8 cellular contexts compared by ENCODE assay signal in the genomic region with DNA sequence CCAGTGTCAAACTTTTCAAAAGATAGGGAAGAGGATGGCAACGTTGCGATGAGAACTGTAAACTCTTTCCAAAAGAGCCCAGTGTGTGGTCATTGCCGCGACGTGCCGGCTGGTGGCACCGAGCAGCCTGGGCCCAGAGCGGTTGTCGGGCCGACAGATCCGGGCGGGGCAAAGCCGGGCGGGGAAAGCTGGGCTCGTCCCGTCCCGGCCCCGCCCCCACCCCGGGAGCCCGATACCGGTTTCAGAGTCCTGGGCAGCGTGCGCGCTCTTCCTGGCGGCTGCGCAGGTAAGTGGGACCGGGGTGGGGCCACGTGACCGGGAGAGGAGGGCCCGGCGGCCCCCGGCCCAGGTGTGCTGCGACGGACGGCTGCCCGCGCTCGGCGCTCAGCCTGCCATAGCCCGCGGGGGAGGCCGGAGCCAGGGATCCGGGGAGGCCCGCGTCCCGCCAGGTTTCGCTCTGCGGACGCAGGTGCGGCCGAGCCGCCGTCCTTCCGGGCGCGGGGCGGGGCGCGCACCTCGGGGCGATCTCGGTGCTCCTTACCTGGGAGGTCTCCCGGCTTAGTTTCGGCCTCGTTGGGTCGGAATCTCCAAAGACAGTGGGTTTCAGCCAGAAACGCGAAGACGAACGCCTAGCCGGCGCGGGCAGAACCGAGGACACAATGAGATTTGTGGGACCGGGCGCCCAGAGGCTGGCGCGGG. TPM values are rescaled to one million over a fixed set of nuclear protein-coding genes. Genes with fewer than 3 reads are reported as not detected.
A peak's percentile ranks its signal among the peaks of the same experiment; 100 is the strongest.
DNase-seq lines count a peak whose midpoint lies in the region; ATAC-seq and TF ChIP-seq lines count a peak whose summit lies in the region.

A gene with protein sequence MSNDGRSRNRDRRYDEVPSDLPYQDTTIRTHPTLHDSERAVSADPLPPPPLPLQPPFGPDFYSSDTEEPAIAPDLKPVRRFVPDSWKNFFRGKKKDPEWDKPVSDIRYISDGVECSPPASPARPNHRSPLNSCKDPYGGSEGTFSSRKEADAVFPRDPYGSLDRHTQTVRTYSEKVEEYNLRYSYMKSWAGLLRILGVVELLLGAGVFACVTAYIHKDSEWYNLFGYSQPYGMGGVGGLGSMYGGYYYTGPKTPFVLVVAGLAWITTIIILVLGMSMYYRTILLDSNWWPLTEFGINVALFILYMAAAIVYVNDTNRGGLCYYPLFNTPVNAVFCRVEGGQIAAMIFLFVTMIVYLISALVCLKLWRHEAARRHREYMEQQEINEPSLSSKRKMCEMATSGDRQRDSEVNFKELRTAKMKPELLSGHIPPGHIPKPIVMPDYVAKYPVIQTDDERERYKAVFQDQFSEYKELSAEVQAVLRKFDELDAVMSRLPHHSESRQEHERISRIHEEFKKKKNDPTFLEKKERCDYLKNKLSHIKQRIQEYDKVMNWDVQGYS (plus strand): TSS at position 232 of the 699 bp plus-strand sequence. CDS start 4,270 bp downstream, outside the sequence.

- H3K9me3 ChIP-seq in HEK293 (ENCODE audit: control insufficient read depth, insufficient read depth, low read depth, low read length) (no peaks in the 10 kb centered on the region), neuronal stem cell (replicated peaks in 1 of 2; ENCODE audit: control insufficient read depth in 2 of 2, insufficient read depth in 1 of 2, low read depth in 1 of 2, low read length in 2 of 2) (no peaks in the 10 kb centered on the region), thoracic aorta (no peaks in the 10 kb centered on the region)

- H2BK5ac ChIP-seq in neuronal stem cell (ENCODE audit: low read length) = peak within 1 kb of the TSS; percentile 45

- ATAC-seq in thoracic aorta (ENCODE audit: insufficient number of reproducible peaks, low FRiP score, low read depth) = peak; percentile 54
- no peak for ATAC-seq in GM18870 (IDR thresholded peaks at IDR 0.05; ENCODE audit: unreplicated experiment)

- H2BK12ac ChIP-seq in neuronal stem cell (ENCODE audit: low read length) = no peak within 1 kb of the TSS

- POLR2A ChIA-PET in HEK293 (lab: Yijun Ruan, JAX) = no interaction called here

- H3K9ac ChIP-seq in neuronal stem cell (ENCODE audit: low read depth, low read length, poor library complexity) = peak within 1 kb of the TSS; percentile 68

- H3K4me2 ChIP-seq in neuronal stem cell (ENCODE audit: insufficient read depth, low read length, poor library complexity, severe bottlenecking) = peak within 1 kb of the TSS; percentile 88

- no peaks in the 10 kb centered on the region for H3K79me1 ChIP-seq in neuronal stem cell (ENCODE audit: low read depth, low read length)

- no peaks in the 10 kb centered on the region; the same call in 1 of the 2 replicates for H3K4me1 ChIP-seq in HEK293 (ENCODE audit: control insufficient read depth, insufficient read depth, low read length)
- peaks cover 0 to 2% of the 10 kb centered on the region in 2 donors for H3K4me1 ChIP-seq in neuronal stem cell (ENCODE audit: control insufficient read depth in 2 of 2, insufficient read depth in 1 of 2, low read depth in 1 of 2, low read length in 2 of 2)
- H3K4me1 ChIP-seq in thoracic aorta (ENCODE audit: control insufficient read depth in 1 of 2, low read depth in 2 of 2) = no peaks in the 10 kb centered on the region

- H3K4me3 ChIP-seq in HEK293 (ENCODE audit: low read depth, low read length) (peak within 1 kb of the TSS; percentile 79), neuronal stem cell (ENCODE audit: low read length in 2 of 2) (peak within 1 kb of the TSS in 1 of 2 donors; percentile 88), thoracic aorta (peak within 1 kb of the TSS; percentile 81)

- no peak within 1 kb of the TSS for H4K8ac ChIP-seq in neuronal stem cell (ENCODE audit: low read depth, low read length)

- H3K36me3 ChIP-seq in HEK293 (ENCODE audit: control insufficient read depth in 2 of 2, insufficient read depth in 1 of 2, low read length in 2 of 2) = peaks cover 7 to 56% of the 10 kb centered on the region in 2 experiments; a peak in 2 of 3 replicates
- H3K36me3 ChIP-seq in neuronal stem cell (replicated peaks in 1 of 2; ENCODE audit: control insufficient read depth in 2 of 2, insufficient read depth in 2 of 2, low read length in 2 of 2) = peaks cover 5 to 57% of the 10 kb centered on the region in 2 donors
- H3K36me3 ChIP-seq in thoracic aorta = peaks cover 6% of the 10 kb centered on the region

- H3K27me3 ChIP-seq in neuronal stem cell (ENCODE audit: control insufficient read depth in 3 of 3, insufficient read depth in 3 of 3, low read depth in 1 of 3, low read length in 3 of 3) = peaks cover 0 to 4% (median 0%) of the 10 kb centered on the region in 3 experiments
- H3K27me3 ChIP-seq in thoracic aorta (replicated peaks; ENCODE audit: insufficient read depth) = no peaks in the 10 kb centered on the region

- H3K27ac ChIP-seq in HEK293 (ENCODE audit: extremely low read depth, low read depth, low read length) = peak within 1 kb of the TSS; percentile 88
- H3K27ac ChIP-seq in neuronal stem cell (replicated peaks; ENCODE audit: low read length) = no peak within 1 kb of the TSS
- H3K27ac ChIP-seq in thoracic aorta = no peak within 1 kb of the TSS

- peak within 1 kb of the TSS; percentile 47 for H2BK120ac ChIP-seq in neuronal stem cell (ENCODE audit: low read depth, low read length)

- TF ChIP-seq CTCF in HEK293 (tag by site-specific recombination; IDR thresholded peaks at IDR 0.05) = peak; percentile 72
- no peak for TF ChIP-seq CTCF in thoracic aorta (IDR thresholded peaks at IDR 0.05)

- no peak within 1 kb of the TSS for H2BK15ac ChIP-seq in neuronal stem cell (ENCODE audit: low read length)

- peak within 1 kb of the TSS; percentile 41 for H2AK5ac ChIP-seq in neuronal stem cell (ENCODE audit: low read depth, low read length)

- H3K23ac ChIP-seq in neuronal stem cell (ENCODE audit: low read depth, low read length, poor library complexity) = peak within 1 kb of the TSS; percentile 80

- no peak within 1 kb of the TSS for H2AFZ ChIP-seq in neuronal stem cell (ENCODE audit: low read length)

- H4K91ac ChIP-seq in neuronal stem cell (ENCODE audit: low read depth, low read length, poor library complexity) = no peak within 1 kb of the TSS

- no CpG with 5 or more reads among the region's 78 CpGs for WGBS in neuronal stem cell (ENCODE audit: extremely low coverage in 2 of 2, insufficient read length in 2 of 2, insufficient replicate concordance in 1 of 2), 2 donors

- H3K14ac ChIP-seq in neuronal stem cell (ENCODE audit: low read length) = no peak within 1 kb of the TSS

- DNase-seq in ELR (ENCODE audit: low read depth) (peak; percentile 60), NCI-H510A treated with DMSO at 0.1 percent for 48 hours (lab: John Stamatoyannopoulos, UW) (peak; percentile 76), foreskin melanocyte (peak; percentile 8), neuronal stem cell (ENCODE audit: low spot score) (peak; percentile 47), thoracic aorta (ENCODE audit: low spot score) (no peak)
- peak; percentile 83 for DNase-seq in activated effector memory CD4-positive, alpha-beta T cell treated with anti-CD3 and anti-CD28 coated beads, Interleukin-2, amount 50 U/mL, for 16 hours

- no peak within 1 kb of the TSS for H3K4ac ChIP-seq in neuronal stem cell (ENCODE audit: low read length)

- CTCF ChIA-PET in HEK293 (lab: Yijun Ruan, JAX) = interaction anchor here (0.6 kb wide), 1 partner anchor 453 kb away, joined by 4 read pairs; no protein-coding TSS in a partner anchor

- H3K18ac ChIP-seq in neuronal stem cell (ENCODE audit: low read length) = peak within 1 kb of the TSS; percentile 90

TF ChIP-seq in HEK293, 187 proteins besides CTCF, POLR2A, EP300 and RAD21 (continues in another document):
- TF ChIP-seq, protein P1, sequence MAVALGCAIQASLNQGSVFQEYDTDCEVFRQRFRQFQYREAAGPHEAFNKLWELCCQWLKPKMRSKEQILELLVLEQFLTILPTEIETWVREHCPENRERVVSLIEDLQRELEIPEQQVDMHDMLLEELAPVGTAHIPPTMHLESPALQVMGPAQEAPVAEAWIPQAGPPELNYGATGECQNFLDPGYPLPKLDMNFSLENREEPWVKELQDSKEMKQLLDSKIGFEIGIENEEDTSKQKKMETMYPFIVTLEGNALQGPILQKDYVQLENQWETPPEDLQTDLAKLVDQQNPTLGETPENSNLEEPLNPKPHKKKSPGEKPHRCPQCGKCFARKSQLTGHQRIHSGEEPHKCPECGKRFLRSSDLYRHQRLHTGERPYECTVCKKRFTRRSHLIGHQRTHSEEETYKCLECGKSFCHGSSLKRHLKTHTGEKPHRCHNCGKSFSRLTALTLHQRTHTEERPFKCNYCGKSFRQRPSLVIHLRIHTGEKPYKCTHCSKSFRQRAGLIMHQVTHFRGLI (tag by site-specific recombination; IDR thresholded peaks at IDR 0.05) = peak; percentile 71
- TF ChIP-seq, protein P2, sequence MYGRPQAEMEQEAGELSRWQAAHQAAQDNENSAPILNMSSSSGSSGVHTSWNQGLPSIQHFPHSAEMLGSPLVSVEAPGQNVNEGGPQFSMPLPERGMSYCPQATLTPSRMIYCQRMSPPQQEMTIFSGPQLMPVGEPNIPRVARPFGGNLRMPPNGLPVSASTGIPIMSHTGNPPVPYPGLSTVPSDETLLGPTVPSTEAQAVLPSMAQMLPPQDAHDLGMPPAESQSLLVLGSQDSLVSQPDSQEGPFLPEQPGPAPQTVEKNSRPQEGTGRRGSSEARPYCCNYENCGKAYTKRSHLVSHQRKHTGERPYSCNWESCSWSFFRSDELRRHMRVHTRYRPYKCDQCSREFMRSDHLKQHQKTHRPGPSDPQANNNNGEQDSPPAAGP (tag by site-specific recombination; IDR thresholded peaks at IDR 0.05) = 0 out of 2 replicates have a peak, but pooled peaks have one; percentile 61
- TF ChIP-seq GLIS2 (tag by site-specific recombination; IDR thresholded peaks at IDR 0.05) (peak; percentile 60), ZNF155 (tag by site-specific recombination; IDR thresholded peaks at IDR 0.05) (no peak), KLF8 (tag by site-specific recombination; IDR thresholded peaks at IDR 0.05) (peak; percentile 89)
- TF ChIP-seq, protein P3, sequence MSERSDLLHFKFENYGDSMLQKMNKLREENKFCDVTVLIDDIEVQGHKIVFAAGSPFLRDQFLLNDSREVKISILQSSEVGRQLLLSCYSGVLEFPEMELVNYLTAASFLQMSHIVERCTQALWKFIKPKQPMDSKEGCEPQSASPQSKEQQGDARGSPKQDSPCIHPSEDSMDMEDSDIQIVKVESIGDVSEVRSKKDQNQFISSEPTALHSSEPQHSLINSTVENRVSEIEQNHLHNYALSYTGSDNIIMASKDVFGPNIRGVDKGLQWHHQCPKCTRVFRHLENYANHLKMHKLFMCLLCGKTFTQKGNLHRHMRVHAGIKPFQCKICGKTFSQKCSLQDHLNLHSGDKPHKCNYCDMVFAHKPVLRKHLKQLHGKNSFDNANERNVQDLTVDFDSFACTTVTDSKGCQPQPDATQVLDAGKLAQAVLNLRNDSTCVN (tag by site-specific recombination; optimal IDR thresholded peaks at IDR 0.05) = peak; percentile 84

RNA-seq across cellular contexts. Expression of the gene that starts here (rescaled TPM):
- 4.6 TPM for polyA plus RNA-seq in neuronal stem cell (2013, experiment 1 of 2)
- 5.1 TPM for polyA plus RNA-seq in neuronal stem cell (2013, experiment 2 of 2)
- 1 to 10 TPM in 1 of 2 donors, under 1 TPM in 1; 0.81 to 2.4 TPM for total RNA-seq in thoracic aorta
